In the genomic region with DNA sequence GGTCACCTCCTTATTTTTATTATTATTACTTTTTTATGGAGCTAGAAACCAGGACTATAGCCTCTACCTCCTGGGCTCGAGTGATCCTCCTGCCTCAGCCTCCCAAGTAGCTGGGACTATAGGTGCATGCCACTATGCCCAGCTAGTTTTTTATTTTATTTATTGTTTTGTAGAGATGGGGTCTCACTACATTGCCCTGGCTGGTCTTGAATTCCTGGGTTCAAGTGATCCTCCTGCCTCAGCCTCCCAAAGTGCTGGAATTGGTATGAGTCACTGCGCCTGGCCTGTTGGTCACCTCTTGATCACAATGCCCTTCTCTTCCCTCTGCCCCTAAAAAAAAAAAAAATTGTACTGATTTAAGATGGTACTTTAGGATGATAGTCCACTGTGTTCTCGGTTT, we compare ENCODE assay signal across 35 cellular contexts. TPM values are rescaled to one million over a fixed set of nuclear protein-coding genes. Genes with fewer than 3 reads are reported as not detected.
"Had no signal": no experiment of that assay in that cellular context is flagged by ENCODE, and none has a peak within 500 bp of the region (broad histone marks: within the 10 kb centered on the region; RNA-seq: fewer than 3 reads in every experiment).

No MANE protein-coding gene starts in this region.

- H3K9me3 ChIP-seq: esophagus muscularis mucosa, gastrocnemius medialis had no signal

- H3K27ac ChIP-seq: brain microvascular endothelial cell, coronary artery, esophagus muscularis mucosa, foreskin keratinocyte, gastrocnemius medialis had no signal

- H3K4me1 ChIP-seq: foreskin keratinocyte, gastrocnemius medialis had no signal

- ATAC-seq: activated T-cell treated with anti-CD3 and anti-CD28 coated beads, Interleukin-2, amount 50 U/mL, for 72 hours; foreskin keratinocyte; gastrocnemius medialis; T-helper 17 cell had no signal

- H3K4me3 ChIP-seq: coronary artery, esophagus muscularis mucosa, gastrocnemius medialis had no signal

- H3K27me3 ChIP-seq: brain microvascular endothelial cell, dorsolateral prefrontal cortex, esophagus muscularis mucosa, foreskin keratinocyte had no signal

- H3K9me3 Mint-ChIP-seq: activated CD4-positive, alpha-beta memory T cell treated with anti-CD3 and anti-CD28 coated beads, Interleukin-2, amount 10 ng/mL, durations not matched to agents 7 days and 5 days; activated CD4-positive, alpha-beta T cell treated with anti-CD3 and anti-CD28 coated beads, Interleukin-2, amount 10 ng/mL, durations not matched to agents 7 days and 5 days; activated T-cell treated with anti-CD3 and anti-CD28 coated beads, Interleukin-2, amount 50 U/mL, for 24 hours; activated T-cell treated with anti-CD3 and anti-CD28 coated beads, Interleukin-2, amount 50 U/mL, for 72 hours; central memory CD8-positive, alpha-beta T cell; dendritic cell treated with granulocyte-macrophage colony-stimulating factor and Interleukin-4, amounts not matched to agents 40 ng/mL and 50 ng/mL, for 4 days; T-helper 2 cell treated with Interferon-gamma antibody and Interleukin-4, amounts not matched to agents 5 μg/mL and 100 μg/mL, for 36 hours had no signal

- H3K4me3 Mint-ChIP-seq: activated CD4-positive, alpha-beta memory T cell treated with anti-CD3 and anti-CD28 coated beads, Interleukin-2, amount 10 ng/mL, durations not matched to agents 7 days and 5 days; activated T-cell treated with anti-CD3 and anti-CD28 coated beads, Interleukin-2, amount 50 U/mL, for 24 hours; dendritic cell treated with granulocyte-macrophage colony-stimulating factor and Interleukin-4, amounts not matched to agents 40 ng/mL and 50 ng/mL, for 4 days had no signal

- FAIRE-seq: astrocyte, bronchial epithelial cell had no signal

- H3K36me3 ChIP-seq: gastrocnemius medialis had no signal

- DNase-seq: activated CD4-positive, alpha-beta memory T cell treated with anti-CD3 and anti-CD28 coated beads, Interleukin-2, amount 10 ng/mL, durations not matched to agents 7 days and 5 days; activated CD4-positive, alpha-beta T cell treated with anti-CD3 and anti-CD28 coated beads for 1 hour; activated CD4-positive, alpha-beta T cell treated with anti-CD3 and anti-CD28 coated beads for 4 hours; activated CD4-positive, alpha-beta T cell treated with anti-CD3 and anti-CD28 coated beads, Interleukin-2, amount 10 ng/mL, durations not matched to agents 7 days and 5 days; activated CD4-positive, alpha-beta T cell treated with anti-CD3 and anti-CD28 coated beads, Interleukin-2, amount 50 U/mL, for 4 hours; activated CD8-positive, alpha-beta memory T cell treated with anti-CD3 and anti-CD28 coated beads, Interleukin-2, amount 50 U/mL, for 48 hours; activated effector memory CD4-positive, alpha-beta T cell treated with Interleukin-2 at 50 U/mL for 16 hours; activated gamma-delta T cell treated with Interleukin-2 at 50 U/mL for 16 hours; activated naive CD4-positive, alpha-beta T cell treated with anti-CD3 and anti-CD28 coated beads, Interleukin-2, amount 50 U/mL, for 16 hours; activated naive CD4-positive, alpha-beta T cell treated with Interleukin-2 at 50 U/mL for 16 hours; activated T-cell treated with anti-CD3 and anti-CD28 coated beads for 4 hours; activated T-cell treated with anti-CD3 and anti-CD28 coated beads, Interleukin-2, amount 50 U/mL, for 24 hours; activated T-cell treated with anti-CD3 and anti-CD28 coated beads, Interleukin-2, amount 50 U/mL, for 72 hours; amniotic stem cell; anterior cingulate cortex; brain microvascular endothelial cell; dorsolateral prefrontal cortex; effector memory CD4-positive, alpha-beta T cell; endodermal cell; foreskin keratinocyte; gastrocnemius medialis; glutamatergic neuron; T-helper 1 cell; T-helper 17 cell; T1000 had no signal

- H3K27ac Mint-ChIP-seq: activated CD4-positive, alpha-beta memory T cell treated with anti-CD3 and anti-CD28 coated beads, Interleukin-2, amount 10 ng/mL, durations not matched to agents 7 days and 5 days; activated CD4-positive, alpha-beta T cell treated with anti-CD3 and anti-CD28 coated beads, Interleukin-2, amount 10 ng/mL, durations not matched to agents 7 days and 5 days; activated naive CD8-positive, alpha-beta T cell; activated T-cell treated with anti-CD3 and anti-CD28 coated beads, Interleukin-2, amount 50 U/mL, for 24 hours; activated T-cell treated with anti-CD3 and anti-CD28 coated beads, Interleukin-2, amount 50 U/mL, for 72 hours; dendritic cell treated with granulocyte-macrophage colony-stimulating factor and Interleukin-4, amounts not matched to agents 40 ng/mL and 50 ng/mL, for 4 days; endodermal cell; T-helper 17 cell; T-helper 2 cell treated with Interferon-gamma antibody and Interleukin-4, amounts not matched to agents 5 μg/mL and 100 μg/mL, for 36 hours had no signal

RNA-seq across cellular contexts. Expression of a gene that starts 24.4 kb away (rescaled TPM):
- total RNA-seq: activated T-cell treated with anti-CD3 and anti-CD28 coated beads, Interleukin-2, amount 50 U/mL, for 72 hours had no signal

RNA-seq across cellular contexts. Expression of a gene that starts 39.2 kb away (rescaled TPM):
- total RNA-seq: bronchial epithelial cell, cardiac septum, epithelial cell of proximal tubule, foreskin keratinocyte had no signal
